Comparison of ENCODE assay signal across 2 cellular contexts in the genomic region with DNA sequence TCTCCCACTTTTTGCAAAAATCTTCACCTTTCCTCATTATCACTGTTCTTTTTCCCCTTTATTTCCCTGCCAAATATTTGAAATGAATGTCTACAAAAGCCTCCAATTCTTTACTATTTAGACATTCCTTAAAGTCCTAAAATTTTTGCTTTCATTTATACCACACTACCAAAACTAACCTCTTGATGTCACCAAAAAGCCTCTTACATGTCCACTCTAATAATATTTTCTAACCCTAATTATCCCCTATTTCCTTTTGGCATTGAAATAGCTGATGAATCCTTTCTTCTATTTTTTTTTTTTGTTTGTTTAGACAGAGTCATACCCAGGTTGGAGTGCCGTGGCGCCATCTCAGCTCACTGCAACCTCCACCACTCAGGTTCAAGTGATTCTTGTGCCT.
TF ChIP-seq lines count a peak whose summit lies in the region.

No MANE protein-coding gene starts in this region.

TF ChIP-seq in Ishikawa, 13 proteins besides CTCF, POLR2A, EP300 and RAD21:
- no peak for TF ChIP-seq TCF12 (IDR thresholded peaks at IDR 0.05; ENCODE audit: low read depth)
- no peak for TF ChIP-seq FOXM1 (IDR thresholded peaks at IDR 0.05; ENCODE audit: borderline replicate concordance, low read depth)
- TF ChIP-seq, protein P1, sequence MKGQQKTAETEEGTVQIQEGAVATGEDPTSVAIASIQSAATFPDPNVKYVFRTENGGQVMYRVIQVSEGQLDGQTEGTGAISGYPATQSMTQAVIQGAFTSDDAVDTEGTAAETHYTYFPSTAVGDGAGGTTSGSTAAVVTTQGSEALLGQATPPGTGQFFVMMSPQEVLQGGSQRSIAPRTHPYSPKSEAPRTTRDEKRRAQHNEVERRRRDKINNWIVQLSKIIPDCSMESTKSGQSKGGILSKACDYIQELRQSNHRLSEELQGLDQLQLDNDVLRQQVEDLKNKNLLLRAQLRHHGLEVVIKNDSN (IDR thresholded peaks at IDR 0.05): no peak
- no peak for TF ChIP-seq NFIC (IDR thresholded peaks at IDR 0.05)
- TF ChIP-seq TAF1 (IDR thresholded peaks at IDR 0.05; ENCODE audit: low read depth): no peak
- TF ChIP-seq, protein P2, sequence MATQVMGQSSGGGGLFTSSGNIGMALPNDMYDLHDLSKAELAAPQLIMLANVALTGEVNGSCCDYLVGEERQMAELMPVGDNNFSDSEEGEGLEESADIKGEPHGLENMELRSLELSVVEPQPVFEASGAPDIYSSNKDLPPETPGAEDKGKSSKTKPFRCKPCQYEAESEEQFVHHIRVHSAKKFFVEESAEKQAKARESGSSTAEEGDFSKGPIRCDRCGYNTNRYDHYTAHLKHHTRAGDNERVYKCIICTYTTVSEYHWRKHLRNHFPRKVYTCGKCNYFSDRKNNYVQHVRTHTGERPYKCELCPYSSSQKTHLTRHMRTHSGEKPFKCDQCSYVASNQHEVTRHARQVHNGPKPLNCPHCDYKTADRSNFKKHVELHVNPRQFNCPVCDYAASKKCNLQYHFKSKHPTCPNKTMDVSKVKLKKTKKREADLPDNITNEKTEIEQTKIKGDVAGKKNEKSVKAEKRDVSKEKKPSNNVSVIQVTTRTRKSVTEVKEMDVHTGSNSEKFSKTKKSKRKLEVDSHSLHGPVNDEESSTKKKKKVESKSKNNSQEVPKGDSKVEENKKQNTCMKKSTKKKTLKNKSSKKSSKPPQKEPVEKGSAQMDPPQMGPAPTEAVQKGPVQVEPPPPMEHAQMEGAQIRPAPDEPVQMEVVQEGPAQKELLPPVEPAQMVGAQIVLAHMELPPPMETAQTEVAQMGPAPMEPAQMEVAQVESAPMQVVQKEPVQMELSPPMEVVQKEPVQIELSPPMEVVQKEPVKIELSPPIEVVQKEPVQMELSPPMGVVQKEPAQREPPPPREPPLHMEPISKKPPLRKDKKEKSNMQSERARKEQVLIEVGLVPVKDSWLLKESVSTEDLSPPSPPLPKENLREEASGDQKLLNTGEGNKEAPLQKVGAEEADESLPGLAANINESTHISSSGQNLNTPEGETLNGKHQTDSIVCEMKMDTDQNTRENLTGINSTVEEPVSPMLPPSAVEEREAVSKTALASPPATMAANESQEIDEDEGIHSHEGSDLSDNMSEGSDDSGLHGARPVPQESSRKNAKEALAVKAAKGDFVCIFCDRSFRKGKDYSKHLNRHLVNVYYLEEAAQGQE (IDR thresholded peaks at IDR 0.05; ENCODE audit: low read depth): no peak
- TF ChIP-seq TEAD4 (IDR thresholded peaks at IDR 0.05): no peak

TF ChIP-seq in HepG2, 621 proteins besides CTCF, POLR2A, EP300 and RAD21:
- no peak for TF ChIP-seq ZNF20 (CRISPR knock-in tag; IDR thresholded peaks at IDR 0.05)
- 0 out of 2 replicates have a peak, but pooled peaks have one; percentile 33 for TF ChIP-seq STAG1 (CRISPR knock-in tag; IDR thresholded peaks at IDR 0.05)
- no peak for TF ChIP-seq NFATC3 (CRISPR knock-in tag; IDR thresholded peaks at IDR 0.05)
- no peak for TF ChIP-seq DR1 (CRISPR knock-in tag; IDR thresholded peaks at IDR 0.05)
- TF ChIP-seq KMT2A (CRISPR knock-in tag; IDR thresholded peaks at IDR 0.05): no peak
- TF ChIP-seq, protein P3, sequence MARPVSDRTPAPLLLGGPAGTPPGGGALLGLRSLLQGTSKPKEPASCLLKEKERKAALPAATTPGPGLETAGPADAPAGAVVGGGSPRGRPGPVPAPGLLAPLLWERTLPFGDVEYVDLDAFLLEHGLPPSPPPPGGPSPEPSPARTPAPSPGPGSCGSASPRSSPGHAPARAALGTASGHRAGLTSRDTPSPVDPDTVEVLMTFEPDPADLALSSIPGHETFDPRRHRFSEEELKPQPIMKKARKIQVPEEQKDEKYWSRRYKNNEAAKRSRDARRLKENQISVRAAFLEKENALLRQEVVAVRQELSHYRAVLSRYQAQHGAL (CRISPR knock-in tag; IDR thresholded peaks at IDR 0.05; ENCODE audit: not compliant biosample characterization): no peak
- TF ChIP-seq, protein P4, sequence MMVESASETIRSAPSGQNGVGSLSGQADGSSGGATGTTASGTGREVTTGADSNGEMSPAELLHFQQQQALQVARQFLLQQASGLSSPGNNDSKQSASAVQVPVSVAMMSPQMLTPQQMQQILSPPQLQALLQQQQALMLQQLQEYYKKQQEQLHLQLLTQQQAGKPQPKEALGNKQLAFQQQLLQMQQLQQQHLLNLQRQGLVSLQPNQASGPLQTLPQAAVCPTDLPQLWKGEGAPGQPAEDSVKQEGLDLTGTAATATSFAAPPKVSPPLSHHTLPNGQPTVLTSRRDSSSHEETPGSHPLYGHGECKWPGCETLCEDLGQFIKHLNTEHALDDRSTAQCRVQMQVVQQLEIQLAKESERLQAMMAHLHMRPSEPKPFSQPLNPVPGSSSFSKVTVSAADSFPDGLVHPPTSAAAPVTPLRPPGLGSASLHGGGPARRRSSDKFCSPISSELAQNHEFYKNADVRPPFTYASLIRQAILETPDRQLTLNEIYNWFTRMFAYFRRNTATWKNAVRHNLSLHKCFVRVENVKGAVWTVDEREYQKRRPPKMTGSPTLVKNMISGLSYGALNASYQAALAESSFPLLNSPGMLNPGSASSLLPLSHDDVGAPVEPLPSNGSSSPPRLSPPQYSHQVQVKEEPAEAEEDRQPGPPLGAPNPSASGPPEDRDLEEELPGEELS (CRISPR knock-in tag; IDR thresholded peaks at IDR 0.05): no peak
